25 cellular contexts compared by ENCODE assay signal in genomic region chr2:132366787-132367186, GRCh38. TPM values are rescaled to one million over a fixed set of nuclear protein-coding genes. Genes with fewer than 3 reads are reported as not detected.
"Had no signal": no experiment of that assay in that cellular context is flagged by ENCODE, and none has a peak within 500 bp of the region (broad histone marks: within the 10 kb centered on the region; RNA-seq: fewer than 3 reads in every experiment).

No MANE protein-coding gene starts in this region.

- H3K4me3 ChIP-seq: hepatocyte, left ventricle myocardium inferior, lung, mucosa of descending colon, pancreas, psoas muscle, skin epidermis, stomach, testis, thyroid gland, transverse colon, upper lobe of left lung had no signal

- H3K9me3 ChIP-seq: pancreas, testis, thyroid gland had no signal

- H3K27ac Mint-ChIP-seq: memory B cell; naive thymus-derived CD4-positive, alpha-beta T cell; natural killer cell treated with Interleukin-12 subunit alpha and Interleukin-12 subunit beta and Interleukin-15 and Interleukin-18, amount 100 ng/mL, for 72 hours; stimulated activated naive B cell treated with anti-CD40 and anti-IgM and Interleukin-4, amounts not matched to agents 10 μg/mL and 1 μg/mL and 100 μg/mL, for 72 hours had no signal

- H3K4me1 Mint-ChIP-seq: memory B cell; naive thymus-derived CD4-positive, alpha-beta T cell had no signal

- H3K4me3 Mint-ChIP-seq: memory B cell; naive thymus-derived CD4-positive, alpha-beta T cell; natural killer cell treated with Interleukin-12 subunit alpha and Interleukin-12 subunit beta and Interleukin-15 and Interleukin-18, amount 100 ng/mL, for 72 hours; stimulated activated naive B cell treated with anti-CD40 and anti-IgM and Interleukin-4, amounts not matched to agents 10 μg/mL and 1 μg/mL and 100 μg/mL, for 72 hours had no signal

- H3K27me3 Mint-ChIP-seq: natural killer cell treated with Interleukin-12 subunit alpha and Interleukin-12 subunit beta and Interleukin-15 and Interleukin-18, amount 100 ng/mL, for 72 hours had no signal

- H3K27me3 ChIP-seq: hepatocyte, pancreas, stomach, testis, thyroid gland, transverse colon, upper lobe of left lung had no signal

- DNase-seq: islet precursor cell; left ventricle myocardium inferior; midbrain; mucosa of descending colon; naive thymus-derived CD4-positive, alpha-beta T cell; nucleus accumbens; pancreas; posterior cingulate gyrus; psoas muscle; stimulated activated CD4-positive, alpha-beta T cell treated with anti-CD3 and anti-CD28 coated beads, Interleukin-12 subunit alpha, Interleukin-12 subunit beta, amount 100 ng/mL, for 4 hours; stimulated activated CD4-positive, alpha-beta T cell treated with anti-CD3 and anti-CD28 coated beads, Interleukin-15, amount 100 ng/mL, for 24 hours; stimulated activated CD4-positive, alpha-beta T cell treated with anti-CD3 and anti-CD28 coated beads, Interleukin-2, amount 100 ng/mL, for 24 hours; stimulated activated CD4-positive, alpha-beta T cell treated with anti-CD3 and anti-CD28 coated beads, Interleukin-4, amount 100 ng/mL, for 1 hour; stimulated activated naive B cell treated with anti-CD40 and anti-IgM and Interleukin-4, amounts not matched to agents 10 μg/mL and 1 μg/mL and 100 μg/mL, for 72 hours; stimulated activated naive CD8-positive, alpha-beta T cell treated with anti-CD3 and anti-CD28 coated beads, Interleukin-15, Interleukin-2, amounts not matched to agents 100 U/mL and 50 U/mL, for 24 hours; stomach; testis; thyroid gland; transverse colon; upper lobe of left lung had no signal

- H3K4me1 ChIP-seq: left ventricle myocardium inferior, pancreas, psoas muscle, stomach, testis, thyroid gland, transverse colon, upper lobe of left lung had no signal

- H3K36me3 Mint-ChIP-seq: memory B cell; naive thymus-derived CD4-positive, alpha-beta T cell; stimulated activated naive B cell treated with anti-CD40 and anti-IgM and Interleukin-4, amounts not matched to agents 10 μg/mL and 1 μg/mL and 100 μg/mL, for 72 hours had no signal

- ATAC-seq: mucosa of descending colon; naive thymus-derived CD4-positive, alpha-beta T cell; natural killer cell treated with Interleukin-12 subunit alpha and Interleukin-12 subunit beta and Interleukin-15 and Interleukin-18, amount 100 ng/mL, for 72 hours; psoas muscle; stimulated activated naive B cell treated with anti-CD40 and anti-IgM and Interleukin-4, amounts not matched to agents 10 μg/mL and 1 μg/mL and 100 μg/mL, for 72 hours; stimulated activated naive CD8-positive, alpha-beta T cell treated with anti-CD3 and anti-CD28 coated beads, Interleukin-15, Interleukin-2, amounts not matched to agents 100 U/mL and 50 U/mL, for 24 hours had no signal

- H3K36me3 ChIP-seq: left ventricle myocardium inferior, pancreas, stomach, thyroid gland, transverse colon, upper lobe of left lung had no signal

- H3K27ac ChIP-seq: hepatocyte, left ventricle myocardium inferior, pancreas, psoas muscle, skin epidermis, stomach, testis, thyroid gland, transverse colon, upper lobe of left lung had no signal

RNA-seq across cellular contexts. Expression of gene GPR39, which starts 49.8 kb away (rescaled TPM):
- total RNA-seq: left ventricle myocardium inferior; naive thymus-derived CD4-positive, alpha-beta T cell; natural killer cell treated with Interleukin-12 subunit alpha and Interleukin-12 subunit beta and Interleukin-15 and Interleukin-18, amount 100 ng/mL, for 72 hours; psoas muscle had no signal
